Comparison of ENCODE assay signal across 14 cellular contexts in the genomic region with DNA sequence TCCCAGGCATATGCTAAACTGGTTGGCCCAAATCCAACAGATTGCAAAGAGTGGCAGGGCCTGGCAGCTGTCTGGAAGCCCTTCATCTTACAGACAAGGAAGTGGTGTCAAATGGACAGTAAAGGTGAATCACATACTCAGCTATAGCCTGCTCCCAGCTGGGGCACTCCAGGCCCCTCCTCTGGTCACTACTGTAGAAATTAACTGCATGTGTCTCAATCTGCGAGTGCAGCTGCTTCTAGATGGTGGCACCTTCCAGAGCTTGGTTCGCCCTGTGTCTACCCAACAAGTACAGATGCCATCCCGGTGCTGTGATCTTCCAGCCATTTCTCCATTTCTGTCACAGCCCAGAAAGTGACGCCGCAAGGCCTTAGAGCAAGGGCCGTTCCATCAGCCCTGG. TPM values are rescaled to one million over a fixed set of nuclear protein-coding genes. Genes with fewer than 3 reads are reported as not detected.
A peak's percentile ranks its signal among the peaks of the same experiment; 100 is the strongest.
DNase-seq lines count a peak whose midpoint lies in the region; ATAC-seq, FAIRE-seq and TF ChIP-seq lines count a peak whose summit lies in the region.
"Had no signal": no experiment of that assay in that cellular context is flagged by ENCODE, and none has a peak within 500 bp of the region (broad histone marks: within the 10 kb centered on the region; RNA-seq: fewer than 3 reads in every experiment).

No MANE protein-coding gene starts in this region.

- ATAC-seq in Right ventricle myocardium superior (ENCODE audit: poor library complexity): peak; percentile 46
- no peak for ATAC-seq in GM19324 (IDR thresholded peaks at IDR 0.05; ENCODE audit: low FRiP score, unreplicated experiment)
- ATAC-seq in GM21515 (IDR thresholded peaks at IDR 0.05; ENCODE audit: unreplicated experiment): no peak

- TF ChIP-seq CTCF in right atrium auricular region (IDR thresholded peaks at IDR 0.05): no peak
- TF ChIP-seq CTCF in kidney (IDR thresholded peaks at IDR 0.05; ENCODE audit: borderline replicate concordance, extremely low read depth, insufficient read depth): no peak

- no peak for DNase-seq in Right ventricle myocardium superior
- no peak for DNase-seq in right atrium auricular region (ENCODE audit: low spot score)
- DNase-seq in NCI-H69 (lab: John Stamatoyannopoulos, UW): peak; percentile 72
- DNase-seq in kidney: no peak
- no peak for DNase-seq in stimulated activated CD4-positive, alpha-beta T cell treated with anti-CD3 and anti-CD28 coated beads, Interleukin-4, amount 100 ng/mL, for 4 hours
- DNase-seq: activated CD4-positive, alpha-beta T cell treated with anti-CD3 and anti-CD28 coated beads, Interleukin-2, amount 50 U/mL, for 1 hour; amygdala; SIG-M5; stimulated activated CD4-positive, alpha-beta T cell treated with anti-CD3 and anti-CD28 coated beads, Interleukin-12 subunit alpha, Interleukin-12 subunit beta, amount 100 ng/mL, for 4 hours; stimulated activated naive CD4-positive, alpha-beta T cell treated with Interleukin-2 at 50 U/mL for 16 hours had no signal

- H3K9me3 ChIP-seq in right atrium auricular region (no peaks in the 10 kb centered on the region), endocrine pancreas (ENCODE audit: control insufficient read depth, low read length) (no peaks in the 10 kb centered on the region), kidney (ENCODE audit: control insufficient read depth in 1 of 2, low read length in 2 of 2) (no peaks in the 10 kb centered on the region)

- H3K4me1 ChIP-seq in right atrium auricular region: peaks cover 0 to 4% of the 10 kb centered on the region in 2 donors
- H3K4me1 ChIP-seq in endocrine pancreas (ENCODE audit: control insufficient read depth, insufficient read depth, low read length): no peaks in the 10 kb centered on the region
- H3K4me1 ChIP-seq in kidney (ENCODE audit: control insufficient read depth in 1 of 2, insufficient read depth in 1 of 2, low read depth in 1 of 2, low read length in 2 of 2): peaks cover 0 to 9% of the 10 kb centered on the region in 2 donors

- intact Hi-C loops in Right ventricle myocardium superior (cut with DNase I): no loop called here
- intact Hi-C loops in kidney (cut with DNase I): no loop called here

- H3K4me3 ChIP-seq in right atrium auricular region (no peak overlapping the region), endocrine pancreas (ENCODE audit: control insufficient read depth, insufficient read depth, low read length) (no peak overlapping the region), kidney (ENCODE audit: low read length in 2 of 2) (no peak overlapping the region)

- H3K36me3 ChIP-seq in right atrium auricular region (peaks cover 64% of the 10 kb centered on the region), endocrine pancreas (ENCODE audit: control insufficient read depth, insufficient read depth, low read length) (peaks cover 4% of the 10 kb centered on the region), kidney (ENCODE audit: control insufficient read depth in 1 of 2, insufficient read depth in 2 of 2, low read length in 2 of 2) (peaks cover 24 to 43% of the 10 kb centered on the region in 2 donors)

- no peak for FAIRE-seq in kidney (lab: Jason Lieb, UNC)
- FAIRE-seq: endometrium had no signal

- H3K27me3 ChIP-seq in right atrium auricular region (no peaks in the 10 kb centered on the region), endocrine pancreas (ENCODE audit: control insufficient read depth, insufficient read depth, low read length) (no peaks in the 10 kb centered on the region)

- H3K9ac ChIP-seq in endocrine pancreas (ENCODE audit: control insufficient read depth, insufficient read depth, low read length) (peak overlapping the region; percentile 3), kidney (ENCODE audit: low read length in 2 of 2) (no peak overlapping the region)

- H3K27ac ChIP-seq in right atrium auricular region (no peak overlapping the region), kidney (ENCODE audit: low read depth in 2 of 2, low read length in 2 of 2) (no peak overlapping the region)

RNA-seq across cellular contexts. Expression of a gene that starts 50.2 kb away (rescaled TPM):
- total RNA-seq in Right ventricle myocardium superior: 23.1 TPM
- total RNA-seq in right atrium auricular region: 10 to 100 TPM; 13.9 to 29.9 TPM
- total RNA-seq in kidney: 28.4 TPM
- 9.0 TPM for polyA plus RNA-seq in kidney (ENCODE audit: insufficient read depth, low read depth, low replicate concordance)
